Comparison of ENCODE assay signal across 8 cellular contexts in genomic region chr12:6493580-6494350, GRCh38. TPM values are rescaled to one million over a fixed set of nuclear protein-coding genes. Genes with fewer than 3 reads are reported as not detected.
DNase-seq lines count a peak whose midpoint lies in the region; ATAC-seq, FAIRE-seq and TF ChIP-seq lines count a peak whose summit lies in the region.

A gene with protein sequence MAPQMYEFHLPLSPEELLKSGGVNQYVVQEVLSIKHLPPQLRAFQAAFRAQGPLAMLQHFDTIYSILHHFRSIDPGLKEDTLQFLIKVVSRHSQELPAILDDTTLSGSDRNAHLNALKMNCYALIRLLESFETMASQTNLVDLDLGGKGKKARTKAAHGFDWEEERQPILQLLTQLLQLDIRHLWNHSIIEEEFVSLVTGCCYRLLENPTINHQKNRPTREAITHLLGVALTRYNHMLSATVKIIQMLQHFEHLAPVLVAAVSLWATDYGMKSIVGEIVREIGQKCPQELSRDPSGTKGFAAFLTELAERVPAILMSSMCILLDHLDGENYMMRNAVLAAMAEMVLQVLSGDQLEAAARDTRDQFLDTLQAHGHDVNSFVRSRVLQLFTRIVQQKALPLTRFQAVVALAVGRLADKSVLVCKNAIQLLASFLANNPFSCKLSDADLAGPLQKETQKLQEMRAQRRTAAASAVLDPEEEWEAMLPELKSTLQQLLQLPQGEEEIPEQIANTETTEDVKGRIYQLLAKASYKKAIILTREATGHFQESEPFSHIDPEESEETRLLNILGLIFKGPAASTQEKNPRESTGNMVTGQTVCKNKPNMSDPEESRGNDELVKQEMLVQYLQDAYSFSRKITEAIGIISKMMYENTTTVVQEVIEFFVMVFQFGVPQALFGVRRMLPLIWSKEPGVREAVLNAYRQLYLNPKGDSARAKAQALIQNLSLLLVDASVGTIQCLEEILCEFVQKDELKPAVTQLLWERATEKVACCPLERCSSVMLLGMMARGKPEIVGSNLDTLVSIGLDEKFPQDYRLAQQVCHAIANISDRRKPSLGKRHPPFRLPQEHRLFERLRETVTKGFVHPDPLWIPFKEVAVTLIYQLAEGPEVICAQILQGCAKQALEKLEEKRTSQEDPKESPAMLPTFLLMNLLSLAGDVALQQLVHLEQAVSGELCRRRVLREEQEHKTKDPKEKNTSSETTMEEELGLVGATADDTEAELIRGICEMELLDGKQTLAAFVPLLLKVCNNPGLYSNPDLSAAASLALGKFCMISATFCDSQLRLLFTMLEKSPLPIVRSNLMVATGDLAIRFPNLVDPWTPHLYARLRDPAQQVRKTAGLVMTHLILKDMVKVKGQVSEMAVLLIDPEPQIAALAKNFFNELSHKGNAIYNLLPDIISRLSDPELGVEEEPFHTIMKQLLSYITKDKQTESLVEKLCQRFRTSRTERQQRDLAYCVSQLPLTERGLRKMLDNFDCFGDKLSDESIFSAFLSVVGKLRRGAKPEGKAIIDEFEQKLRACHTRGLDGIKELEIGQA (N-terminal part only) (plus strand): TSS chr12:6494102. CDS start chr12:6495099, 997 bp downstream.

- TF ChIP-seq CTCF in progenitor cell of endocrine pancreas (IDR thresholded peaks at IDR 0.05; ENCODE audit: unreplicated experiment), result peak; percentile 46

- H3K4me3 Mint-ChIP-seq in progenitor cell of endocrine pancreas (ENCODE audit: low read depth), result peak within 1 kb of the TSS; percentile 88

- H3K4me1 Mint-ChIP-seq in progenitor cell of endocrine pancreas (ENCODE audit: low read depth), result peaks cover 22% of the 10 kb centered on the region

- TF ChIP-seq POLR2A in GM12892 (IDR thresholded peaks at IDR 0.05; ENCODE audit: low read depth, low read length), result peak; percentile 77

- ATAC-seq in HG02852 (IDR thresholded peaks at IDR 0.05; ENCODE audit: unreplicated experiment), result peak; percentile 82
- ATAC-seq in left cardiac atrium, result peak; percentile 97 to 98

- DNase-seq in GM12892 (ENCODE audit: insufficient read length) (peak; percentile 85), NCI-H146 (lab: John Stamatoyannopoulos, UW) (peak; percentile 99), T-helper 1 cell (peak; percentile 90 to 99 (median 94)), amniotic epithelial cell (ENCODE audit: low read depth) (peak; percentile 95), left cardiac atrium (peak; percentile 96), progenitor cell of endocrine pancreas (ENCODE audit: low spot score, unreplicated experiment) (peak; percentile 96), ureter (ENCODE audit: low spot score) (peak; percentile 97)

- FAIRE-seq in GM12892 (lab: Jason Lieb, UNC), result peak; percentile 95

- H3K27me3 Mint-ChIP-seq in progenitor cell of endocrine pancreas, result no peaks in the 10 kb centered on the region

- intact Hi-C loops in left cardiac atrium (cut with DNase I), result loop anchor here in 1 of 2 donors (5.0 kb wide), 1 partner anchor 39 kb away; the partner anchor contains the start of gene GAPDH

- H3K36me3 Mint-ChIP-seq in progenitor cell of endocrine pancreas (ENCODE audit: insufficient read depth), result peaks cover 6% of the 10 kb centered on the region

- no peaks in the 10 kb centered on the region for H3K9me3 Mint-ChIP-seq in progenitor cell of endocrine pancreas (ENCODE audit: low read depth)

- peak within 1 kb of the TSS; percentile 98 for H3K27ac Mint-ChIP-seq in progenitor cell of endocrine pancreas

RNA-seq across cellular contexts. Expression of the gene that starts here (rescaled TPM):
- polyA plus RNA-seq in GM12892 (2012; ENCODE audit: missing spikeins), result 46.3 TPM
- total RNA-seq in left cardiac atrium, result 10 to 100 TPM; 12.4 to 15.8 TPM
- 97.4 and 99.1 TPM in 2 replicates for total RNA-seq in progenitor cell of endocrine pancreas
- 24.0 TPM for total RNA-seq in ureter

Comparison
In these comparisons a context has a peak if more than half of its experiments do, and no peak if none do; other contexts are left out.
1. Peak in every context shown above with its lines: DNase-seq and ATAC-seq.